8 cellular contexts compared by ENCODE assay signal in genomic region chr14:64636208-64636979, GRCh38.
DNase-seq lines count a peak whose midpoint lies in the region; ATAC-seq and TF ChIP-seq lines count a peak whose summit lies in the region.

No MANE protein-coding gene starts in this region.

- DNase-seq in DMS53 (lab: John Stamatoyannopoulos, UW) (peak; percentile 78), NCI-H2227 (lab: John Stamatoyannopoulos, UW; ENCODE audit: unreplicated experiment) (peak; percentile 62), caudate nucleus (lab: John Stamatoyannopoulos, UW) (peak in 55 of 61 donors; percentile 6 to 81 (median 50)), kidney epithelial cell (ENCODE audit: low read depth) (no peak)
- DNase-seq in activated CD4-positive, CD25-positive, alpha-beta regulatory T cell treated with anti-CD3 and anti-CD28 coated beads, Interleukin-2, amount 50 U/mL, for 16 hours (ENCODE audit: low read depth, low spot score), result peak; percentile 22
- peak; percentile 64 for DNase-seq in stimulated activated CD4-positive, alpha-beta T cell treated with anti-CD3 and anti-CD28 coated beads, Interleukin-1b, Interleukin-23, amount 100 ng/mL, for 48 hours

- peak overlapping the region; percentile 48 for H3K27ac ChIP-seq in caudate nucleus (ENCODE audit: low read depth, low read length)

- ATAC-seq in HG02588 (IDR thresholded peaks at IDR 0.05; ENCODE audit: unreplicated experiment) (peak; percentile 66), GM18873 (IDR thresholded peaks at IDR 0.05; ENCODE audit: low FRiP score, unreplicated experiment) (no peak)

- no peaks in the 10 kb centered on the region for H3K36me3 ChIP-seq in kidney epithelial cell (ENCODE audit: control insufficient read depth, insufficient read depth, low read length)

- no peak overlapping the region for H3K4me3 ChIP-seq in kidney epithelial cell (ENCODE audit: low read depth, low read length)

- no peaks in the 10 kb centered on the region for H3K27me3 ChIP-seq in kidney epithelial cell (ENCODE audit: control insufficient read depth, insufficient read depth, low read length)

- peak; percentile 90 for TF ChIP-seq CTCF in kidney epithelial cell (IDR thresholded peaks at IDR 0.05; ENCODE audit: insufficient read depth, low read length, poor library complexity, severe bottlenecking)
